ENCODE assay signal across 9 cellular contexts in the genomic region with DNA sequence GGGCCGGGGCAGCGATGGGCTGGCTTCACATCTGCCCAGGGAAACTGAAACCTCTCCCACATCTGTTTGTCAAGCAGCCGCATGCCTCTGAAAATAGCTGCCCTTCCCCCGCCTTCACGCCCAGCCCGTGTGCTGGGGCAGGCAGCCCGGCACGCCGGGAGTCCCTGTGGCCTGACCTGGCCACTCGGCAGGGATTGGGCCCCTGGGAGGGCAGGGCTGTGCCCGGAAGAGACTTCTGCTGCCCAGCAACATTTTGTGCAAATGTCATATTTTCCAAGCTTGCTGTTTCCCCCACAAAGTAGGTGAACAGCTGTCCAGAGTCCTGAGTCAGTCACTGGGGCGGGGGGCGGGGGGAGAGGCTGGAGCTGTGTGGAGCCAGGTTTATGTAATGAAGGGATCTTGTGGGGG. TPM values are rescaled to one million over a fixed set of nuclear protein-coding genes. Genes with fewer than 3 reads are reported as not detected.
A peak's percentile ranks its signal among the peaks of the same experiment; 100 is the strongest.
DNase-seq lines count a peak whose midpoint lies in the region; TF ChIP-seq lines count a peak whose summit lies in the region.
"Had no signal": no experiment of that assay in that cellular context is flagged by ENCODE, and none has a peak within 500 bp of the region (broad histone marks: within the 10 kb centered on the region; RNA-seq: fewer than 3 reads in every experiment).

No MANE protein-coding gene starts in this region.

- H3K4me2 ChIP-seq in KMS-11 (peak overlapping the region; percentile 84), mesenchymal stem cell (ENCODE audit: low read length, poor library complexity, severe bottlenecking) (peak overlapping the region; percentile 59)

- no peak overlapping the region for H3K23ac ChIP-seq in mesenchymal stem cell (ENCODE audit: low read length in 2 of 2)

- H3K4me3 ChIP-seq in KMS-11 (IDR thresholded peaks at IDR 0.05; ENCODE audit: insufficient read depth, low read depth, low read length) (no peak overlapping the region), endodermal cell (ENCODE audit: low read length) (no peak overlapping the region), mesenchymal stem cell (ENCODE audit: insufficient read depth in 1 of 2, low read depth in 1 of 2, low read length in 2 of 2) (peak overlapping the region in 1 of 2 experiments; percentile 64)

- H3K4me3 Mint-ChIP-seq in endodermal cell, result no peak overlapping the region
- H3K4me3 Mint-ChIP-seq: CD4-positive, CD25-positive, alpha-beta regulatory T cell had no signal

- H3K9me3 ChIP-seq in endodermal cell (ENCODE audit: control insufficient read depth, low read length) (no peaks in the 10 kb centered on the region), mesenchymal stem cell (ENCODE audit: control insufficient read depth, low read length) (no peaks in the 10 kb centered on the region)

- no peaks in the 10 kb centered on the region for H4K20me1 ChIP-seq in KMS-11 (ENCODE audit: insufficient read depth)

- H3K18ac ChIP-seq in mesenchymal stem cell (ENCODE audit: low read depth in 1 of 2, low read length in 2 of 2), result peak overlapping the region in 1 of 2 experiments; percentile 23

- H2BK15ac ChIP-seq in mesenchymal stem cell (ENCODE audit: low read depth, poor library complexity, severe bottlenecking), result no peak overlapping the region

- TF ChIP-seq CTCF in KMS-11 (conservative IDR thresholded peaks at IDR 0.05; ENCODE audit: low read depth, low read length) (no peak), endodermal cell (conservative IDR thresholded peaks at IDR 0.05) (no peak)

- peak; percentile 36 for DNase-seq in A172 (ENCODE audit: low spot score)
- peak; percentile 76 for DNase-seq in endodermal cell
- peak; percentile 92 for DNase-seq in mesenchymal stem cell
- no peak for DNase-seq in midbrain (lab: John Stamatoyannopoulos, UW)
- DNase-seq in cerebellar nuclear complex (lab: John Stamatoyannopoulos, UW), result no peak
- DNase-seq in hippocampal formation (lab: John Stamatoyannopoulos, UW), result no peak
- DNase-seq in occipital lobe (lab: John Stamatoyannopoulos, UW), result no peak
- DNase-seq: CD4-positive, CD25-positive, alpha-beta regulatory T cell had no signal

- peaks cover 11% of the 10 kb centered on the region for H3K36me3 Mint-ChIP-seq in endodermal cell (ENCODE audit: low read depth)
- H3K36me3 Mint-ChIP-seq: CD4-positive, CD25-positive, alpha-beta regulatory T cell had no signal

- no peaks in the 10 kb centered on the region for H3K27me3 Mint-ChIP-seq in endodermal cell (ENCODE audit: insufficient read depth)

- H3K4me1 Mint-ChIP-seq in endodermal cell, result peaks cover 37% of the 10 kb centered on the region
- H3K4me1 Mint-ChIP-seq: CD4-positive, CD25-positive, alpha-beta regulatory T cell had no signal

- H2BK120ac ChIP-seq in mesenchymal stem cell (ENCODE audit: low read depth, low read length), result no peak overlapping the region

- peak overlapping the region in 1 of 2 experiments; percentile 18 for H3K4ac ChIP-seq in mesenchymal stem cell (ENCODE audit: low read depth in 1 of 2, low read length in 2 of 2)

- H2AFZ ChIP-seq in KMS-11 (ENCODE audit: low read depth) (peak overlapping the region; percentile 59; the same call in 1 of the 2 replicates), mesenchymal stem cell (ENCODE audit: low read depth, low read length) (no peak overlapping the region)

- no peak overlapping the region for H4K91ac ChIP-seq in mesenchymal stem cell (ENCODE audit: low read length)

- no peak overlapping the region for H3K14ac ChIP-seq in mesenchymal stem cell (ENCODE audit: low read length in 2 of 2)

- no peaks in the 10 kb centered on the region for H3K27me3 ChIP-seq in KMS-11 (ENCODE audit: insufficient read depth, low read depth)
- H3K27me3 ChIP-seq in endodermal cell (ENCODE audit: control insufficient read depth, insufficient read depth, low read length, poor library complexity, severe bottlenecking), result no peaks in the 10 kb centered on the region
- peaks cover 0 to 3% of the 10 kb centered on the region in 2 experiments for H3K27me3 ChIP-seq in mesenchymal stem cell (ENCODE audit: control insufficient read depth in 1 of 2, insufficient read depth in 1 of 2, low read length in 2 of 2)

- H3K9me3 Mint-ChIP-seq in endodermal cell, result peaks cover 2% of the 10 kb centered on the region

- no peaks in the 10 kb centered on the region for H3K79me2 ChIP-seq in KMS-11 (ENCODE audit: insufficient read depth, low read depth)

- no peak overlapping the region for H4K8ac ChIP-seq in mesenchymal stem cell (ENCODE audit: low read length)

- no peaks in the 10 kb centered on the region for H3K36me3 ChIP-seq in KMS-11 (ENCODE audit: insufficient read depth)
- H3K36me3 ChIP-seq in endodermal cell (ENCODE audit: control insufficient read depth, insufficient read depth, low read length), result peaks cover 43% of the 10 kb centered on the region
- peaks cover 0 to 19% of the 10 kb centered on the region in 2 experiments for H3K36me3 ChIP-seq in mesenchymal stem cell (ENCODE audit: control insufficient read depth in 1 of 2, insufficient read depth in 2 of 2, low read depth in 1 of 2, low read length in 2 of 2)

- H2AK5ac ChIP-seq in mesenchymal stem cell (ENCODE audit: low read length, severe bottlenecking), result no peak overlapping the region

- peak overlapping the region; percentile 49 to 73 for H2BK12ac ChIP-seq in mesenchymal stem cell (ENCODE audit: low read length in 2 of 2)

- WGBS in endodermal cell (ENCODE audit: insufficient coverage in 1 of 2, insufficient read length in 1 of 2), 2 experiments, result 50 to 51% methylated on average over 8 to 13 of the region's 13 CpGs
- WGBS in mesenchymal stem cell, result 7% methylated on average over 12 of the region's 13 CpGs

- H3K9ac ChIP-seq in KMS-11 (peak overlapping the region; percentile 48; the same call in 1 of the 2 replicates), endodermal cell (ENCODE audit: extremely low read depth, low read length, poor library complexity, severe bottlenecking) (no peak overlapping the region), mesenchymal stem cell (ENCODE audit: low read length) (peak overlapping the region; percentile 61)

- peaks cover 27% of the 10 kb centered on the region for H3K79me1 ChIP-seq in mesenchymal stem cell (replicated peaks; ENCODE audit: low read length, poor library complexity, severe bottlenecking)

- peak overlapping the region; percentile 75 for H2BK5ac ChIP-seq in mesenchymal stem cell (ENCODE audit: low read depth, low read length, poor library complexity, severe bottlenecking)

- no peak overlapping the region for H3K27ac ChIP-seq in KMS-11
- no peak overlapping the region for H3K27ac ChIP-seq in endodermal cell (ENCODE audit: low read depth, low read length)
- peak overlapping the region; percentile 94 for H3K27ac ChIP-seq in mesenchymal stem cell (ENCODE audit: low read length, poor library complexity, severe bottlenecking)

- H3K27ac Mint-ChIP-seq in endodermal cell, result no peak overlapping the region
- H3K27ac Mint-ChIP-seq: CD4-positive, CD25-positive, alpha-beta regulatory T cell had no signal

- H3K4me1 ChIP-seq in KMS-11 (ENCODE audit: low read depth, poor library complexity, severe bottlenecking) (peaks cover 24% of the 10 kb centered on the region), endodermal cell (ENCODE audit: control insufficient read depth, insufficient read depth, low read length) (peaks cover 23% of the 10 kb centered on the region), mesenchymal stem cell (ENCODE audit: control insufficient read depth, insufficient read depth, low read depth, low read length) (peaks cover 43% of the 10 kb centered on the region)

RNA-seq across cellular contexts. Expression of gene COL27A1, which starts 8.2 kb away (rescaled TPM):
- 8.2 and 8.4 TPM in 2 replicates for total RNA-seq in A172 (2014; rRNA removed; shearing (Covaris generic))
- total RNA-seq in endodermal cell (10 to 100 TPM; 43.8 to 69.5 TPM), occipital lobe (1.4 TPM)
- 27.0 TPM for polyA plus RNA-seq in endodermal cell (2013, experiment 1 of 2)
- polyA plus RNA-seq in endodermal cell (2013, experiment 2 of 2), result 29.4 TPM
- 13.9 TPM for polyA plus RNA-seq in mesenchymal stem cell (2013, experiment 1 of 2)
- 12.5 TPM for polyA plus RNA-seq in mesenchymal stem cell (2013, experiment 2 of 2)
- polyA plus RNA-seq: CD4-positive, CD25-positive, alpha-beta regulatory T cell had no signal

Comparison
In these comparisons a context has a peak if more than half of its experiments do, and no peak if none do; other contexts are left out.
1. DNase-seq: peak in A172 (single experiment), endodermal cell (single experiment) and mesenchymal stem cell (single experiment); none in midbrain (single experiment), cerebellar nuclear complex (0 of 2), hippocampal formation (0 of 2) and occipital lobe (single experiment).